ENCODE assay signal across 18 cellular contexts in the genomic region with DNA sequence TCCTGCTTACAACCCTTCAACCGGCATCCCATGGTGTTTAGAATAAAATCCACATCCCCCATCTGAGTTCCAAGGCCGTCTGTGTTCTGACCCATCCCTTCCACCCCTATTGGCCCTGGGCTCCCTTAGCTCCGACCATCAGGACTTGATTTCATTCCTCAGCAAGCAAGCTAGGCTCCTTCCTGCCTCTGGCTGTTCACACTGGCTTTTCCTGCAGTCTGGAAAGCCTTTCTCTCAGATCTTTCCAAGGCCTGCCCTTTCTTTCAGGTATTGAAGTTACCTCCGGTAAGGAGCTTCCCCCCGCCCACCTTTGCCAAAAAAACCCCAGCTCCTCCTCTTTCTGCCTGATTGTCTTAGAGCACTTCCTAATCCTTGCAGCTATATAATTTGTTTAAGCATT.
DNase-seq lines count a peak whose midpoint lies in the region; ATAC-seq and TF ChIP-seq lines count a peak whose summit lies in the region.
"Had no signal": no experiment of that assay in that cellular context is flagged by ENCODE, and none has a peak within 500 bp of the region (broad histone marks: within the 10 kb centered on the region; RNA-seq: fewer than 3 reads in every experiment).

No MANE protein-coding gene starts in this region.

- TF ChIP-seq EP300 in SK-N-SH (IDR thresholded peaks at IDR 0.05; ENCODE audit: borderline replicate concordance in 1 of 2, low read depth in 1 of 2, low read length in 1 of 2) = no peak

- no peaks in the 10 kb centered on the region; a peak in 1 of 5 replicates for H3K9me3 Mint-ChIP-seq in H9

- no peaks in the 10 kb centered on the region for H4K20me1 ChIP-seq in H9 (ENCODE audit: control insufficient read depth, insufficient read depth, insufficient read length)
- no peaks in the 10 kb centered on the region for H4K20me1 ChIP-seq in SK-N-SH (ENCODE audit: insufficient read depth)

- H3K36me3 ChIP-seq in SK-N-SH (replicated peaks in 1 of 2; ENCODE audit: control insufficient read depth in 1 of 2, insufficient read depth in 2 of 2, low read length in 1 of 2) (peaks cover 0 to 7% of the 10 kb centered on the region in 2 experiments), iPS DF 6.9 (ENCODE audit: control insufficient read depth, insufficient read depth, low read length) (no peaks in the 10 kb centered on the region), trophoblast cell (ENCODE audit: control insufficient read depth in 1 of 2, insufficient read depth in 2 of 2, low read length in 2 of 2) (no peaks in the 10 kb centered on the region)

- peak overlapping the region; percentile 3 to 92 (median 21); a peak in 3 of 7 replicates for H3K27ac Mint-ChIP-seq in H9

- H3K23ac ChIP-seq in H9 (ENCODE audit: insufficient read length, low read depth, low read length) = no peak overlapping the region
- no peak overlapping the region for H3K23ac ChIP-seq in trophoblast cell (ENCODE audit: low read length)

- H3K14ac ChIP-seq in H9 (ENCODE audit: insufficient read depth, low read length) (no peak overlapping the region), trophoblast cell (ENCODE audit: low read length) (no peak overlapping the region)

- H2BK12ac ChIP-seq in H9 (ENCODE audit: insufficient read length, low read depth, low read length) (no peak overlapping the region), trophoblast cell (ENCODE audit: low read length) (no peak overlapping the region)

- H3K4me1 Mint-ChIP-seq in H9 = peaks cover 12 to 20% of the 10 kb centered on the region in 2 experiments

- peak overlapping the region in 1 of 2 experiments; percentile 34; a peak in 1 of 5 replicates for H3K4me3 Mint-ChIP-seq in H9

- DNase-seq in H9 = peak; percentile 79
- peak; percentile 34 for DNase-seq in SK-N-SH
- DNase-seq in iPS DF 6.9 (ENCODE audit: low read depth, low spot score) = peak; percentile 31
- peak; percentile 21 to 62 for DNase-seq in trophoblast cell
- DNase-seq in NCI-H128 (lab: John Stamatoyannopoulos, UW; ENCODE audit: unreplicated experiment) = no peak
- no peak for DNase-seq in NCI-H524 treated with DMSO at 0.1 percent for 48 hours (lab: John Stamatoyannopoulos, UW)
- DNase-seq: COR-L47, DMS153, EL, HCEC 1CT, NCI-H1436, NCI-H2029, NCI-H2171, NCI-H446 treated with DMSO at 0.1 percent for 48 hours, NCI-H774, SHP77 had no signal

- no peaks in the 10 kb centered on the region for H3K27me3 Mint-ChIP-seq in H9 (ENCODE audit: low read depth)

- no peak overlapping the region for H2BK15ac ChIP-seq in H9 (ENCODE audit: low read depth, low read length)

- H3K4me2 ChIP-seq in H9 (ENCODE audit: insufficient read depth, insufficient read length, low read length) (no peak overlapping the region), SK-N-SH (no peak overlapping the region), trophoblast cell (ENCODE audit: low read length) (no peak overlapping the region)

- H3K4ac ChIP-seq in H9 (ENCODE audit: low read depth, low read length) (no peak overlapping the region), trophoblast cell (ENCODE audit: low read depth, low read length) (no peak overlapping the region)

- H2BK120ac ChIP-seq in H9 (ENCODE audit: low read depth, low read length, poor library complexity, severe bottlenecking) = no peak overlapping the region
- H2BK120ac ChIP-seq in trophoblast cell (ENCODE audit: insufficient read depth, low read length, poor library complexity) = no peak overlapping the region

- H2BK20ac ChIP-seq in H9 (ENCODE audit: low read depth, low read length, poor library complexity, severe bottlenecking) = no peak overlapping the region

- CTCF ChIA-PET in SK-N-SH (lab: Yijun Ruan, JAX) = interaction anchor here (0.6 to 3.5 kb wide), 6 partner anchors 56 to 872 kb away, joined by 3 to 22 read pairs (median 4); no protein-coding TSS in a partner anchor

- POLR2A ChIA-PET in SK-N-SH (lab: Yijun Ruan, JAX) = interaction anchor here (0.8 kb wide), 1 partner anchor 12 kb away, joined by 9 read pairs; no protein-coding TSS in a partner anchor

- no peak for ATAC-seq in GM21423 (IDR thresholded peaks at IDR 0.05; ENCODE audit: unreplicated experiment)

- no peaks in the 10 kb centered on the region for H3K36me3 Mint-ChIP-seq in H9 (ENCODE audit: insufficient read depth in 1 of 3, low read depth in 3 of 3)

- H3K9me3 ChIP-seq in H9 (ENCODE audit: control insufficient read depth, low read depth, low read length) (no peaks in the 10 kb centered on the region), SK-N-SH (no peaks in the 10 kb centered on the region), iPS DF 6.9 (ENCODE audit: control insufficient read depth, insufficient read depth, low read length) (no peaks in the 10 kb centered on the region), trophoblast cell (ENCODE audit: insufficient read depth, low read depth, low read length) (peaks cover 1% of the 10 kb centered on the region)

- H3K79me1 ChIP-seq in H9 (ENCODE audit: insufficient read depth, low read depth, low read length, poor library complexity, severe bottlenecking) (no peaks in the 10 kb centered on the region), trophoblast cell (ENCODE audit: low read length) (no peaks in the 10 kb centered on the region)

- no peak for TF ChIP-seq RAD21 in SK-N-SH (IDR thresholded peaks at IDR 0.05; ENCODE audit: low read length)

- H3K23me2 ChIP-seq in H9 (ENCODE audit: insufficient read length, low read depth, low read length, poor library complexity, severe bottlenecking) = no peaks in the 10 kb centered on the region

- no peak overlapping the region for H4K5ac ChIP-seq in H9 (ENCODE audit: insufficient read length, low read depth, low read length)

- H2BK5ac ChIP-seq in H9 (ENCODE audit: insufficient read length, low read length) = no peak overlapping the region
- H2BK5ac ChIP-seq in trophoblast cell (ENCODE audit: low read depth, low read length, poor library complexity) = no peak overlapping the region

- H2AK5ac ChIP-seq in H9 (ENCODE audit: insufficient read length, low read length) (no peak overlapping the region), trophoblast cell (ENCODE audit: low read length) (no peak overlapping the region)

- no peaks in the 10 kb centered on the region for H3K9me2 ChIP-seq in SK-N-SH

- no peaks in the 10 kb centered on the region for H3K79me2 ChIP-seq in H9 (ENCODE audit: insufficient read depth, low read length)
- H3K79me2 ChIP-seq in SK-N-SH (ENCODE audit: insufficient read depth) = no peaks in the 10 kb centered on the region
- no peaks in the 10 kb centered on the region for H3K79me2 ChIP-seq in trophoblast cell (ENCODE audit: control insufficient read depth, insufficient read depth, low read length, poor library complexity)

- H3K9ac ChIP-seq in H9 (ENCODE audit: extremely low read depth, insufficient read length, low read length) (no peak overlapping the region), SK-N-SH (no peak overlapping the region), trophoblast cell (ENCODE audit: low read length) (peak overlapping the region; percentile 61)

- H3K56ac ChIP-seq in H9 (ENCODE audit: insufficient read length, low read depth, low read length) = no peak overlapping the region

- H3K18ac ChIP-seq in H9 (ENCODE audit: insufficient read length, low read depth, low read length) = no peak overlapping the region
- no peak overlapping the region for H3K18ac ChIP-seq in trophoblast cell (ENCODE audit: low read length)

- H3K4me1 ChIP-seq in H9 (ENCODE audit: insufficient read depth, low read length) = no peaks in the 10 kb centered on the region
- peaks cover 0 to 22% of the 10 kb centered on the region in 2 experiments; a peak in 2 of 4 replicates for H3K4me1 ChIP-seq in SK-N-SH (ENCODE audit: control insufficient read depth in 1 of 2, insufficient read depth in 2 of 2, low read depth in 1 of 2, low read length in 1 of 2)
- H3K4me1 ChIP-seq in iPS DF 6.9 (ENCODE audit: control insufficient read depth, insufficient read depth, low read length) = no peaks in the 10 kb centered on the region
- no peaks in the 10 kb centered on the region for H3K4me1 ChIP-seq in trophoblast cell (ENCODE audit: control insufficient read depth in 1 of 2, insufficient read depth in 2 of 2, low read length in 2 of 2)

- H4K12ac ChIP-seq in trophoblast cell (ENCODE audit: low read depth, low read length) = no peak overlapping the region

- no peak overlapping the region for H2AFZ ChIP-seq in H9 (ENCODE audit: low read length)
- no peak overlapping the region for H2AFZ ChIP-seq in SK-N-SH (ENCODE audit: low read depth)
- peak overlapping the region; percentile 30 for H2AFZ ChIP-seq in trophoblast cell (ENCODE audit: insufficient read depth, low read length, poor library complexity)

- H3K27ac ChIP-seq in H9 (ENCODE audit: insufficient read length, low read depth, low read length) (no peak overlapping the region), SK-N-SH (ENCODE audit: low read depth in 2 of 2, low read length in 1 of 2) (peak overlapping the region in 1 of 2 experiments; percentile 73; a peak in 2 of 4 replicates), iPS DF 6.9 (ENCODE audit: low read length) (no peak overlapping the region), trophoblast cell (ENCODE audit: low read depth, low read length) (no peak overlapping the region)
- H3K27ac ChIP-seq: HL-60 had no signal

- TF ChIP-seq CTCF in H9 (conservative IDR thresholded peaks at IDR 0.05) (no peak), SK-N-SH (IDR thresholded peaks at IDR 0.05) (no peak)

- no peak overlapping the region for H3T11ph ChIP-seq in H9 (ENCODE audit: low read length)

- H3K4me3 ChIP-seq in SK-N-SH (ENCODE audit: low read depth in 2 of 2, low read length in 1 of 2) (no peak overlapping the region), iPS DF 6.9 (ENCODE audit: low read length) (no peak overlapping the region), trophoblast cell (ENCODE audit: low read depth, low read length) (no peak overlapping the region)

- H4K8ac ChIP-seq in H9 (replicated peaks; ENCODE audit: insufficient read length, low read depth, low read length) (no peak overlapping the region), trophoblast cell (ENCODE audit: low read depth, low read length) (no peak overlapping the region)

- no peaks in the 10 kb centered on the region for H3F3A ChIP-seq in SK-N-SH (replicated peaks; ENCODE audit: insufficient read depth)

- no CpG with 5 or more reads among the region's 5 CpGs for WGBS in H9 (ENCODE audit: extremely low coverage, insufficient read length, low lambda C conversion rate)
- WGBS in SK-N-SH (ENCODE audit: low lambda C conversion rate) = 71% methylated on average over 5 of the region's 5 CpGs
- WGBS in iPS DF 6.9 (ENCODE audit: insufficient coverage, insufficient read length) = no CpG with 5 or more reads among the region's 5 CpGs
- WGBS in trophoblast cell (ENCODE audit: extremely low coverage, insufficient coverage, insufficient read length) = no CpG with 5 or more reads among the region's 5 CpGs

- H4K91ac ChIP-seq in H9 (ENCODE audit: insufficient read length, low read depth, low read length) (no peak overlapping the region), trophoblast cell (ENCODE audit: low read depth, low read length) (no peak overlapping the region)

- H3K27me3 ChIP-seq in H9 (ENCODE audit: insufficient read depth, low read length) (no peaks in the 10 kb centered on the region), SK-N-SH (ENCODE audit: insufficient read depth) (no peaks in the 10 kb centered on the region), iPS DF 6.9 (ENCODE audit: control insufficient read depth, insufficient read depth, low read length) (no peaks in the 10 kb centered on the region), trophoblast cell (ENCODE audit: insufficient read depth, low read length) (no peaks in the 10 kb centered on the region)

Comparison
In these comparisons a context has a peak if more than half of its experiments do, and no peak if none do; other contexts are left out.
1. DNase-seq: peak in H9 (single experiment), SK-N-SH (single experiment), iPS DF 6.9 (single experiment) and trophoblast cell (2 of 2); none in NCI-H128 (single experiment) and NCI-H524 treated with DMSO at 0.1 percent for 48 hours (single experiment).